Comparison of ENCODE assay signal across 6 cellular contexts in the genomic region with DNA sequence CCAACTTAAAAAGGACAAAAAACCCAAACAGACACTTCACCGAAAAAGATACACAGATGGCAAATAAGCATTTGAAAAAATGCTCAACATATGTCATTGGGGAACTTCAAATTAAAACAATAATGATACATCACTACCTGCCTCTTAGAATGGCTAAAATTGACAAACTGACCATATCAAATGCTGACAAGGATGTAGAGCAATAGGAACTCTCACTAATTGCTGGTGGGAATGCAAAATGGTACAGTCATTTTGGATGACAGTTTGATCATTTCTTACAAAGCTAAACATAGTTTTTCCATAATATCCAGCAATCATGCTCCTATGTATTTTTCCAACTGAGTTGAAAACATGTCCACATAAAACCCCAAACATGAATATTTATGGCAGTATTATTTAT.
"Had no signal": no experiment of that assay in that cellular context is flagged by ENCODE, and none has a peak within 500 bp of the region (broad histone marks: within the 10 kb centered on the region; RNA-seq: fewer than 3 reads in every experiment).

No MANE protein-coding gene starts in this region.

- H3K27ac Mint-ChIP-seq: H9, IgD-negative memory B cell had no signal

- H3K9me3 Mint-ChIP-seq: H9 had no signal

- FAIRE-seq: HTR-8/SVneo had no signal

- DNase-seq: GM23248, GOT3, H9, HCEC 1CT had no signal

- H3K27me3 Mint-ChIP-seq: IgD-negative memory B cell had no signal

- H3K4me1 Mint-ChIP-seq: H9 had no signal

- H3K4me3 Mint-ChIP-seq: H9, IgD-negative memory B cell had no signal
